Comparison of ENCODE assay signal across 7 cellular contexts in the genomic region with DNA sequence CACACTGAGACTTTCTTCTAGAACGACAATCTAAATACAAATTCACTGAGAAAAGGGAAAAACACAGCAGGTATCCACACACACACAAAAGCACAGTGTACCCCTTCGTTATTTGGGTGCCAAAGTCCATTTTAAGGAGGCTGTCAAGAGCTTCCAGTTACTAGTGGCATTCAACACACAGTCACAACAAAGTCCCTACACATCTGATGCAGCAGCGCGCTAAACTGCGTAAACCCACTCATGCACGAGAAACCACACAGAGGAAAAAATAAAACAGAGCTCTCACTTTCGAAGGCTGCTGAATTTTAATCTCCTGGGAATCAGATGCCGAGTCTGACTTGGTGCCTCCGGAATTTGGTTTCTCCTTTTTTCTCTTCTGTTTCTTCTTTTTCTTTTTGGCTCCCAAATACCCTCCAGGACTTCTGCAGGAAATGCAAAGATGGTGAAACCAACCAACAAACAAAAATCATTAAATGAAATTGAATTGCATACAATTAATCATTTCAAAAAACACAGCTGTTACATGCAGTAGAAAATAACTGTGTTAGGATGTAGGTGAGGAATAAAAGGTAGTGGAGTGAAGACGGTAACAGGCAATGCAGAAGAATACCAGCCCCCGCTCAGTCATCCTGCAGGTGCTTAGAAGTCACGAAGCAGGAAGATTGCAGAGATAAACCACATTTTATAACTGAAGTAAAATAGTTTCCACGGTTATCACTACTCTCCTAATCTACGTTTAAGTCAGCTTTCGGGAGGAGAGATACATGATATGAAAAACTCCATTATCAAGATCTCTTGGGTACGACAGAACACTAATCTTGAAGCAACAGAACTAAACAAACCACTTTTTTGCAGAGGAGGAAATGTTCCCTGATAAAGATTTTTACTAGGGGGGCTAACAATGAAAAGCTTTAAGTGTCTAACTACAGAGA. TPM values are rescaled to one million over a fixed set of nuclear protein-coding genes. Genes with fewer than 3 reads are reported as not detected.
DNase-seq lines count a peak whose midpoint lies in the region; ATAC-seq and TF ChIP-seq lines count a peak whose summit lies in the region.

No MANE protein-coding gene starts in this region.

- no peak overlapping the region for H3K4me3 Mint-ChIP-seq in neural crest cell

- H3K36me3 Mint-ChIP-seq in neural crest cell (ENCODE audit: low read depth), result peaks cover 8% of the 10 kb centered on the region

- ATAC-seq in GM19043 (IDR thresholded peaks at IDR 0.05; ENCODE audit: low read depth, unreplicated experiment) (peak; percentile 88), HG02943 (IDR thresholded peaks at IDR 0.05; ENCODE audit: low read depth, unreplicated experiment) (peak; percentile 82)

- H3K4me1 Mint-ChIP-seq in neural crest cell, result peaks cover 13% of the 10 kb centered on the region

- peak overlapping the region; percentile 54 for H3K27ac ChIP-seq in WERI-Rb-1

- H3K27me3 Mint-ChIP-seq in neural crest cell (ENCODE audit: low read depth), result no peaks in the 10 kb centered on the region

- TF ChIP-seq CTCF in WERI-Rb-1 (IDR thresholded peaks at IDR 0.05; ENCODE audit: low read depth, low read length) (no peak), neural crest cell (conservative IDR thresholded peaks at IDR 0.05) (no peak)

- H3K4me3 ChIP-seq in WERI-Rb-1 (ENCODE audit: low read depth, low read length), result peak overlapping the region; percentile 3

- H3K9me3 ChIP-seq in WERI-Rb-1 (ENCODE audit: severe bottlenecking), result no peaks in the 10 kb centered on the region

- no peaks in the 10 kb centered on the region for H3K27me3 ChIP-seq in WERI-Rb-1 (ENCODE audit: insufficient read depth, low read depth, severe bottlenecking)

- DNase-seq in WERI-Rb-1, result no peak
- no peak for DNase-seq in neural crest cell (ENCODE audit: low read depth, low spot score)
- DNase-seq in NCI-H345 (lab: John Stamatoyannopoulos, UW), result no peak
- no peak for DNase-seq in ureter (ENCODE audit: low spot score)
- no peak for DNase-seq in NCI-H748 (lab: John Stamatoyannopoulos, UW; ENCODE audit: unreplicated experiment)

- peak overlapping the region; percentile 72 for H3K27ac Mint-ChIP-seq in neural crest cell (ENCODE audit: unreplicated experiment)

- H3K36me3 ChIP-seq in WERI-Rb-1, result no peaks in the 10 kb centered on the region

- no peaks in the 10 kb centered on the region for H3K9me3 Mint-ChIP-seq in neural crest cell

RNA-seq across cellular contexts. Expression of gene NMT2, which starts 27.1 kb away (rescaled TPM):
- total RNA-seq in neural crest cell, result 24.4 and 27.7 TPM in 2 replicates
- 9.7 TPM for total RNA-seq in ureter

RNA-seq across cellular contexts. Expression of gene RPP38, which starts 44.2 kb away (rescaled TPM):
- total RNA-seq in neural crest cell (15.0 and 15.9 TPM in 2 replicates), ureter (19.1 TPM)

RNA-seq across cellular contexts. Expression of gene ACBD7, which starts 52.8 kb away (rescaled TPM):
- total RNA-seq in neural crest cell, result 11.8 and 12.0 TPM in 2 replicates
- 0.86 TPM for total RNA-seq in ureter
